ENCODE assay signal across 29 cellular contexts in the genomic region with DNA sequence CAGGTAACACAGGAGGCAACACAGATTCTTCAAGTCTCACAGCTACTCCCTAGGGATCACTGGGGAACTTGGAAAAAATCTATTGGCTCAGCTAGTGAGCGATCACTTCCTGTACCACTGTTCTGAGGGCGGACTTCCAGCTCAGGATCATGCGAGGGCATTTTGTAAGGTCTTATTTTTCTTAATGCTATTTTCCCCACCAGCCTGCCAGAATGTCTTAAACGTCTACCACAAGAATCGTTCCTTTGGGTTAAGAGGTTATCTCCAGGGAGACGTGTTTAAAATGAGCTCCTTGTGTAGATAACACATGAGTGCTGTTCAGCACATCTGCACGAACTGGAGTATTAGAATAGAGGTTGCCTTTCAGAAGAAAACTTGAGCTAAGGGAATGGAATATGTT.
DNase-seq lines count a peak whose midpoint lies in the region; ATAC-seq and TF ChIP-seq lines count a peak whose summit lies in the region.
"Had no signal": no experiment of that assay in that cellular context is flagged by ENCODE, and none has a peak within 500 bp of the region (broad histone marks: within the 10 kb centered on the region; RNA-seq: fewer than 3 reads in every experiment).

No MANE protein-coding gene starts in this region.

- peak; percentile 7 to 15 for DNase-seq in cardiac muscle cell (ENCODE audit: low read depth in 1 of 2, low spot score in 1 of 2)
- DNase-seq in Right ventricle myocardium superior = no peak
- peak; percentile 75 for DNase-seq in coronary artery (ENCODE audit: low spot score)
- DNase-seq in lower lobe of right lung = no peak
- peak; percentile 22 for DNase-seq in thoracic aorta (ENCODE audit: low spot score)
- no peak for DNase-seq in globus pallidus (ENCODE audit: low spot score)
- DNase-seq in GF-D8 (lab: John Stamatoyannopoulos, UW) = no peak
- DNase-seq in activated T-cell treated with anti-CD3 and anti-CD28 coated beads, Interleukin-2, amount 50 U/mL, for 48 hours = no peak
- DNase-seq: activated CD4-positive, alpha-beta T cell treated with anti-CD3 and anti-CD28 coated beads for 4 hours; activated CD8-positive, alpha-beta T cell treated with anti-CD3 and anti-CD28 coated beads, Interleukin-2, amount 10 ng/mL, durations not matched to agents 7 days and 5 days; AML-193; CD4-positive, CD25-positive, alpha-beta regulatory T cell; hypothalamus; KBM-7; mammary epithelial cell; NCI-H2029; NCI-H345; NCI-H748 treated with DMSO at 0.1 percent for 48 hours; SJCRH30; spleen; stimulated activated CD4-positive, alpha-beta T cell treated with anti-CD3 and anti-CD28 coated beads, Interleukin-2, amount 100 ng/mL, for 24 hours; stimulated activated CD8-positive, alpha-beta memory T cell treated with anti-CD3 and anti-CD28 coated beads, Interleukin-4, amount 100 ng/mL, for 48 hours; T-helper 9 cell had no signal

- H3K9me3 ChIP-seq in cardiac muscle cell (ENCODE audit: low read depth) (no peaks in the 10 kb centered on the region), lower lobe of right lung (no peaks in the 10 kb centered on the region), thoracic aorta (no peaks in the 10 kb centered on the region)
- H3K9me3 ChIP-seq: gastroesophageal sphincter, right atrium auricular region, SJCRH30 had no signal

- no peak for ATAC-seq in Right ventricle myocardium superior (ENCODE audit: poor library complexity)
- ATAC-seq in lower lobe of right lung = peak in 1 of 2 donors; percentile 23
- ATAC-seq in thoracic aorta (ENCODE audit: insufficient number of reproducible peaks, low FRiP score, low read depth) = peak; percentile 90
- ATAC-seq: activated CD8-positive, alpha-beta T cell treated with anti-CD3 and anti-CD28 coated beads, Interleukin-2, amount 10 ng/mL, durations not matched to agents 7 days and 5 days; activated T-helper 17 cell treated with anti-CD3 and anti-CD28 coated beads, Interleukin-2, amount 50 U/mL, for 72 hours; gastroesophageal sphincter; natural killer cell treated with Interleukin-12 subunit alpha and Interleukin-12 subunit beta and Interleukin-15 and Interleukin-18, amount 100 ng/mL, for 72 hours had no signal

- no peaks in the 10 kb centered on the region for H3K36me3 ChIP-seq in cardiac muscle cell
- H3K36me3 ChIP-seq in lower lobe of right lung = no peaks in the 10 kb centered on the region
- no peaks in the 10 kb centered on the region for H3K36me3 ChIP-seq in thoracic aorta
- H3K36me3 ChIP-seq: gastroesophageal sphincter, right atrium auricular region, SJCRH30, spleen had no signal

- H3K27ac ChIP-seq in cardiac muscle cell = peak overlapping the region; percentile 92
- H3K27ac ChIP-seq in coronary artery = peak overlapping the region; percentile 72 to 80
- peak overlapping the region; percentile 3 for H3K27ac ChIP-seq in lower lobe of right lung
- H3K27ac ChIP-seq in thoracic aorta = peak overlapping the region; percentile 82 to 84
- H3K27ac ChIP-seq: parathyroid adenoma, right atrium auricular region, SJCRH30, spleen, VCaP had no signal

- H3K27me3 ChIP-seq in cardiac muscle cell (no peaks in the 10 kb centered on the region), lower lobe of right lung (ENCODE audit: low read depth) (no peaks in the 10 kb centered on the region), thoracic aorta (replicated peaks; ENCODE audit: insufficient read depth) (no peaks in the 10 kb centered on the region)
- H3K27me3 ChIP-seq: gastroesophageal sphincter, right atrium auricular region, SJCRH30, spleen had no signal

- peaks cover 28% of the 10 kb centered on the region for H3K4me1 ChIP-seq in cardiac muscle cell (ENCODE audit: low read depth)
- H3K4me1 ChIP-seq in lower lobe of right lung = no peaks in the 10 kb centered on the region
- peaks cover 18 to 44% of the 10 kb centered on the region in 2 donors for H3K4me1 ChIP-seq in thoracic aorta (ENCODE audit: control insufficient read depth in 1 of 2, low read depth in 2 of 2)
- H3K4me1 ChIP-seq: parathyroid adenoma, right atrium auricular region, SJCRH30, spleen had no signal

- H3K4me3 ChIP-seq in cardiac muscle cell (no peak overlapping the region), coronary artery (peak overlapping the region; percentile 33), lower lobe of right lung (no peak overlapping the region), thoracic aorta (peak overlapping the region; percentile 39)
- H3K4me3 ChIP-seq: gastroesophageal sphincter, right atrium auricular region, SJCRH30, spleen had no signal

- no peak for TF ChIP-seq CTCF in cardiac muscle cell (IDR thresholded peaks at IDR 0.05; ENCODE audit: low read depth, low read length)
- TF ChIP-seq CTCF in coronary artery (IDR thresholded peaks at IDR 0.05) = no peak
- TF ChIP-seq CTCF in lower lobe of right lung (IDR thresholded peaks at IDR 0.05) = no peak
- no peak for TF ChIP-seq CTCF in thoracic aorta (IDR thresholded peaks at IDR 0.05)

- intact Hi-C loops in Right ventricle myocardium superior (cut with DNase I) (no loop called here), lower lobe of right lung (cut with DNase I) (no loop called here)

Comparison
In these comparisons a context has a peak if more than half of its experiments do, and no peak if none do; other contexts are left out.
1. DNase-seq: peak in cardiac muscle cell (2 of 2), coronary artery (single experiment) and thoracic aorta (single experiment); none in Right ventricle myocardium superior (single experiment), lower lobe of right lung (single experiment), globus pallidus (single experiment), GF-D8 (single experiment) and activated T-cell treated with anti-CD3 and anti-CD28 coated beads, Interleukin-2, amount 50 U/mL, for 48 hours (0 of 2).
2. H3K27ac ChIP-seq: peak in every context shown above with its lines; median percentile 92 in cardiac muscle cell; 83 in thoracic aorta; 76 in coronary artery; 3 in lower lobe of right lung.
3. H3K4me3 ChIP-seq: peak in coronary artery (single experiment) and thoracic aorta (single experiment); none in cardiac muscle cell (single experiment) and lower lobe of right lung (single experiment).